1 cellular context compared by ENCODE assay signal in genomic region chr19:4278460-4278901, GRCh38.
TF ChIP-seq lines count a peak whose summit lies in the region.

No MANE protein-coding gene starts in this region.

TF ChIP-seq in A549, 52 proteins besides CTCF, POLR2A, EP300 and RAD21 (continued from another document):
- no peak for TF ChIP-seq ELK1 (IDR thresholded peaks at IDR 0.05; ENCODE audit: low read depth, low read length)
- TF ChIP-seq MYC (IDR thresholded peaks at IDR 0.05; ENCODE audit: borderline replicate concordance, low read length): no peak
- TF ChIP-seq ZFP36 (IDR thresholded peaks at IDR 0.05; ENCODE audit: borderline replicate concordance, partially characterized antibody): no peak
- TF ChIP-seq ESRRA (IDR thresholded peaks at IDR 0.05; ENCODE audit: borderline replicate concordance, low read length): no peak
- TF ChIP-seq BCL3 (IDR thresholded peaks at IDR 0.05): no peak
- TF ChIP-seq ZC3H11A (IDR thresholded peaks at IDR 0.05): no peak
- TF ChIP-seq JUNB (IDR thresholded peaks at IDR 0.05): no peak
- TF ChIP-seq EHMT2 (IDR thresholded peaks at IDR 0.05; ENCODE audit: low read depth): no peak
- no peak for TF ChIP-seq HMGXB4 (CRISPR knock-in tag; IDR thresholded peaks at IDR 0.05; ENCODE audit: borderline replicate concordance)
- TF ChIP-seq NFE2L2 (conservative IDR thresholded peaks at IDR 0.05; ENCODE audit: low read length): no peak
- TF ChIP-seq ZSCAN20 (CRISPR knock-in tag; IDR thresholded peaks at IDR 0.05): no peak
- no peak for TF ChIP-seq MAX (IDR thresholded peaks at IDR 0.05)
- no peak for TF ChIP-seq NR3C1 (IDR thresholded peaks at IDR 0.05)
